Comparison of ENCODE assay signal across 9 cellular contexts in genomic region chr2:95206086-95206485, GRCh38. TPM values are rescaled to one million over a fixed set of nuclear protein-coding genes. Genes with fewer than 3 reads are reported as not detected.
DNase-seq lines count a peak whose midpoint lies in the region; TF ChIP-seq lines count a peak whose summit lies in the region.
"Had no signal": no experiment of that assay in that cellular context is flagged by ENCODE, and none has a peak within 500 bp of the region (broad histone marks: within the 10 kb centered on the region; RNA-seq: fewer than 3 reads in every experiment).

No MANE protein-coding gene starts in this region.

- H3K9me3 ChIP-seq in NT2/D1 (ENCODE audit: insufficient read depth, low read length): peaks cover 29% of the 10 kb centered on the region

- H3K27me3 ChIP-seq in NT2/D1 (ENCODE audit: insufficient read depth, insufficient read length): no peaks in the 10 kb centered on the region
- H3K27me3 ChIP-seq: heart left ventricle had no signal

- H3K9ac ChIP-seq in NT2/D1 (ENCODE audit: insufficient read length, low read depth): no peak overlapping the region

- in situ Hi-C loops in G401 (cut with HindIII; ENCODE audit: low sequenced_read_pairs): no loop called here

- H3K9me3 Mint-ChIP-seq in endothelial cell (ENCODE audit: unreplicated experiment): peaks cover 11% of the 10 kb centered on the region
- H3K9me3 Mint-ChIP-seq in osteocyte (ENCODE audit: unreplicated experiment): peaks cover 28% of the 10 kb centered on the region

- H3K4me1 Mint-ChIP-seq in endothelial cell (ENCODE audit: unreplicated experiment): peaks cover 12% of the 10 kb centered on the region
- H3K4me1 Mint-ChIP-seq in osteocyte (ENCODE audit: unreplicated experiment): peaks cover 18% of the 10 kb centered on the region

- peak overlapping the region; percentile 24 for H3K4me3 ChIP-seq in NT2/D1 (ENCODE audit: insufficient read length, low read depth)

- TF ChIP-seq CTCF in endothelial cell (IDR thresholded peaks at IDR 0.05; ENCODE audit: unreplicated experiment): no peak
- no peak for TF ChIP-seq CTCF in osteocyte (IDR thresholded peaks at IDR 0.05)

- DNase-seq in G401 (ENCODE audit: low spot score) (peak; percentile 3), NT2/D1 (ENCODE audit: low read depth, low spot score) (no peak), endothelial cell (ENCODE audit: low spot score) (no peak), osteocyte (ENCODE audit: extremely low spot score, unreplicated experiment) (no peak), hippocampal formation (lab: John Stamatoyannopoulos, UW) (no peak), pons (ENCODE audit: low spot score) (no peak), activated gamma-delta T cell treated with Interleukin-2 at 50 U/mL for 16 hours (no peak)
- DNase-seq: caudate nucleus, heart left ventricle had no signal

- H3K4me3 Mint-ChIP-seq in endothelial cell (ENCODE audit: unreplicated experiment) (peak overlapping the region; percentile 89), osteocyte (ENCODE audit: unreplicated experiment) (peak overlapping the region; percentile 95)

- H3K27ac Mint-ChIP-seq in endothelial cell (ENCODE audit: unreplicated experiment) (no peak overlapping the region), osteocyte (ENCODE audit: unreplicated experiment) (peak overlapping the region; percentile 29)

- H3K27me3 Mint-ChIP-seq in endothelial cell (ENCODE audit: unreplicated experiment) (peaks cover 4% of the 10 kb centered on the region), osteocyte (ENCODE audit: unreplicated experiment) (no peaks in the 10 kb centered on the region)

- peaks cover 18% of the 10 kb centered on the region for H3K36me3 ChIP-seq in NT2/D1 (ENCODE audit: insufficient read depth, insufficient read length, low read length)

- H3K4me1 ChIP-seq in NT2/D1 (ENCODE audit: insufficient read depth, insufficient read length): no peaks in the 10 kb centered on the region

- H3K36me3 Mint-ChIP-seq in endothelial cell (ENCODE audit: low read depth, unreplicated experiment) (peaks cover 35% of the 10 kb centered on the region), osteocyte (ENCODE audit: unreplicated experiment) (peaks cover 26% of the 10 kb centered on the region)

RNA-seq across cellular contexts. Expression of gene ZNF892, which starts 1.2 kb away (rescaled TPM):
- total RNA-seq in G401 (2014; rRNA removed; shearing (Covaris generic)): 2.5 and 2.6 TPM in 2 replicates
- total RNA-seq in endothelial cell (ENCODE audit: unreplicated experiment): 11.2 TPM
- 7.0 and 7.6 TPM in 2 replicates for total RNA-seq in osteocyte

RNA-seq across cellular contexts. Expression of gene ZNF2, which starts 40.5 kb away (rescaled TPM):
- total RNA-seq in G401 (2014; rRNA removed; shearing (Covaris generic)): 4.5 and 6.9 TPM in 2 replicates
- total RNA-seq in endothelial cell (ENCODE audit: unreplicated experiment) (5.3 TPM), osteocyte (5.5 and 5.8 TPM in 2 replicates)

RNA-seq across cellular contexts. Expression of gene ZNF514, which starts 46.4 kb away (rescaled TPM):
- 9.6 and 19.3 TPM in 2 replicates for total RNA-seq in G401 (2014; rRNA removed; shearing (Covaris generic))
- total RNA-seq in endothelial cell (ENCODE audit: unreplicated experiment) (16.2 TPM), osteocyte (14.3 and 19.0 TPM in 2 replicates)
